1 cellular context compared by ENCODE assay signal in genomic region chr6:435442-436307, GRCh38.
A peak's percentile ranks its signal among the peaks of the same experiment; 100 is the strongest.
TF ChIP-seq lines count a peak whose summit lies in the region.

No MANE protein-coding gene starts in this region.

TF ChIP-seq in GM12878, 131 proteins besides CTCF, POLR2A, EP300 and RAD21:
- TF ChIP-seq E2F4 (IDR thresholded peaks at IDR 0.05; ENCODE audit: low read depth, low read length) (no peak), ZBTB33 (IDR thresholded peaks at IDR 0.05) (peak; percentile 14; the same call in 1 of the 2 replicates)
TF ChIP-seq in GM12878: peak in this region for 1.
